In the genomic region with DNA sequence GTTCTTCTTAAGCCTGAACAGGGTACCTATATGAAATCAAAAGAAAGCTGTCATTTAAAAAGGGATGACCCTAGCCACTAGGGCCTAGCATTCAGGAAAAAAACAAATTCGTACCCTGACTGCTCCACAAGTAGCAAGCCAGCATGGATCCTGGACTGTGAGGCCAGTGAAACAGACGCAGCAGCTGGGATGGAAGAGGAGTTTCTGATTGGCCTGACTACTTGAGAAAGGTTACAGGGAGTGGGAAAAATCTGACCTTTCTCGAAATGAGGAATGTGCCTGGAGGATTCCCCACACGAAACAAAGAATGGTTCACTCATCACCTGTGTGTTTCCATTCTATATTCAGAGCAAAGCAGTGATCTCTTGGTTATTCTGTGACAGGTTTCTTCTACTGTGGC, we compare ENCODE assay signal across 13 cellular contexts.
"Had no signal": no experiment of that assay in that cellular context is flagged by ENCODE, and none has a peak within 500 bp of the region (broad histone marks: within the 10 kb centered on the region; RNA-seq: fewer than 3 reads in every experiment).

No MANE protein-coding gene starts in this region.

- H3K27ac Mint-ChIP-seq: activated CD4-positive, alpha-beta T cell treated with anti-CD3 and anti-CD28 coated beads, Interleukin-2, amount 10 ng/mL, durations not matched to agents 7 days and 5 days; activated CD8-positive, alpha-beta T cell treated with anti-CD3 and anti-CD28 coated beads, Interleukin-2, amount 10 ng/mL, durations not matched to agents 7 days and 5 days; activated naive CD4-positive, alpha-beta T cell treated with anti-CD3 and anti-CD28 coated beads for 36 hours; stimulated activated naive CD8-positive, alpha-beta T cell treated with anti-CD3 and anti-CD28 coated beads, Interleukin-15, amount 100 ng/mL, for 72 hours; T-cell had no signal

- H3K4me3 ChIP-seq: body of pancreas, upper lobe of right lung had no signal

- H3K4me3 Mint-ChIP-seq: activated CD4-positive, alpha-beta T cell treated with anti-CD3 and anti-CD28 coated beads, Interleukin-2, amount 10 ng/mL, durations not matched to agents 7 days and 5 days; activated CD8-positive, alpha-beta T cell treated with anti-CD3 and anti-CD28 coated beads, Interleukin-2, amount 10 ng/mL, durations not matched to agents 7 days and 5 days; activated naive CD4-positive, alpha-beta T cell treated with anti-CD3 and anti-CD28 coated beads for 36 hours; activated T-cell treated with anti-CD3 and anti-CD28 coated beads, Interleukin-2, amount 50 U/mL, for 4 hours; nephron; stimulated activated naive CD8-positive, alpha-beta T cell treated with anti-CD3 and anti-CD28 coated beads, Interleukin-15, amount 100 ng/mL, for 72 hours; T-cell had no signal

- H3K36me3 ChIP-seq: upper lobe of right lung had no signal

- H3K4me1 Mint-ChIP-seq: activated CD4-positive, alpha-beta T cell treated with anti-CD3 and anti-CD28 coated beads, Interleukin-2, amount 10 ng/mL, durations not matched to agents 7 days and 5 days; stimulated activated naive CD8-positive, alpha-beta T cell treated with anti-CD3 and anti-CD28 coated beads, Interleukin-15, amount 100 ng/mL, for 72 hours; T-cell had no signal

- H3K27me3 Mint-ChIP-seq: progenitor cell of endocrine pancreas, T-cell had no signal

- H3K9me3 ChIP-seq: body of pancreas, upper lobe of right lung had no signal

- H3K27me3 ChIP-seq: body of pancreas, upper lobe of right lung had no signal

- H3K9me3 Mint-ChIP-seq: activated CD4-positive, alpha-beta T cell treated with anti-CD3 and anti-CD28 coated beads, Interleukin-2, amount 10 ng/mL, durations not matched to agents 7 days and 5 days; activated naive CD4-positive, alpha-beta T cell treated with anti-CD3 and anti-CD28 coated beads for 36 hours; activated T-cell treated with anti-CD3 and anti-CD28 coated beads, Interleukin-2, amount 50 U/mL, for 4 hours; nephron; stimulated activated naive CD8-positive, alpha-beta T cell treated with anti-CD3 and anti-CD28 coated beads, Interleukin-15, amount 100 ng/mL, for 72 hours; T-cell had no signal

- H3K27ac ChIP-seq: body of pancreas, epithelial cell of prostate, upper lobe of right lung had no signal

- DNase-seq: activated CD4-positive, alpha-beta T cell treated with anti-CD3 and anti-CD28 coated beads, Interleukin-2, amount 10 ng/mL, durations not matched to agents 7 days and 5 days; activated CD8-positive, alpha-beta T cell treated with anti-CD3 and anti-CD28 coated beads, Interleukin-2, amount 10 ng/mL, durations not matched to agents 7 days and 5 days; activated naive CD4-positive, alpha-beta T cell treated with anti-CD3 and anti-CD28 coated beads for 36 hours; activated T-cell treated with anti-CD3 and anti-CD28 coated beads, Interleukin-2, amount 50 U/mL, for 4 hours; body of pancreas; mesenchymal stem cell; stimulated activated naive CD8-positive, alpha-beta T cell treated with anti-CD3 and anti-CD28 coated beads, Interleukin-15, amount 100 ng/mL, for 72 hours; T-cell; T-helper 9 cell; upper lobe of right lung had no signal

- H3K36me3 Mint-ChIP-seq: T-cell had no signal

- H3K4me1 ChIP-seq: upper lobe of right lung had no signal
